In genomic region chr14:67674139-67674479, GRCh38 we compare ENCODE assay signal across 8 cellular contexts. TPM values are rescaled to one million over a fixed set of nuclear protein-coding genes. Genes with fewer than 3 reads are reported as not detected.
DNase-seq lines count a peak whose midpoint lies in the region; ATAC-seq and TF ChIP-seq lines count a peak whose summit lies in the region.

No MANE protein-coding gene starts in this region.

- peak overlapping the region; percentile 70 for H2AFZ ChIP-seq in MM.1S (ENCODE audit: low read length)
- H2AFZ ChIP-seq in parathyroid adenoma: peak overlapping the region; percentile 91

- H3K79me2 ChIP-seq in MM.1S (ENCODE audit: low read length): peaks cover 16% of the 10 kb centered on the region
- peaks cover 42% of the 10 kb centered on the region for H3K79me2 ChIP-seq in parathyroid adenoma

- intact Hi-C loops in heart right ventricle (cut with DNase I): loop anchor here in 1 of 10 donors (2.0 to 5.0 kb wide), 2 partner anchors 21 to 72 kb away; partner anchors contain the start of genes PIGH and RDH11

- H3K4me1 ChIP-seq in MM.1S (ENCODE audit: low read length) (0 out of 2 replicates have a peak, but pooled peaks cover 5% of the 10 kb centered on the region), heart right ventricle (peaks cover 7 to 34% (median 24%) of the 10 kb centered on the region in 9 donors), parathyroid adenoma (peaks cover 14% of the 10 kb centered on the region)

- ATAC-seq in SK-N-SH treated with all-trans-retinoic acid at 6 μM for 48 hours (peak; percentile 90), heart right ventricle (peak; percentile 85 to 92 (median 87))

- H3K4me3 ChIP-seq in MM.1S (ENCODE audit: low read length) (peak overlapping the region; percentile 74), heart right ventricle (peak overlapping the region; percentile 79 to 99 (median 95)), parathyroid adenoma (ENCODE audit: low read depth, low read length) (peak overlapping the region; percentile 99)

- H3K9me3 ChIP-seq in MM.1S (replicated peaks; ENCODE audit: insufficient read depth, low read length) (no peaks in the 10 kb centered on the region), heart right ventricle (no peaks in the 10 kb centered on the region), parathyroid adenoma (ENCODE audit: control insufficient read depth, low read length) (no peaks in the 10 kb centered on the region)

- H4K20me1 ChIP-seq in MM.1S (ENCODE audit: insufficient read depth, low read length): no peaks in the 10 kb centered on the region

- H3K9me2 ChIP-seq in MM.1S (replicated peaks; ENCODE audit: insufficient read depth, low read length): no peaks in the 10 kb centered on the region

- peak; percentile 35 for TF ChIP-seq CTCF in GM10266 (IDR thresholded peaks at IDR 0.05; ENCODE audit: control insufficient read depth, insufficient read depth, low read depth, missing control alignments)
- TF ChIP-seq CTCF in MM.1S (IDR thresholded peaks at IDR 0.05; ENCODE audit: low read length): no peak
- peak in 6 of 9 donors; percentile 38 to 64 (median 44) for TF ChIP-seq CTCF in heart right ventricle (IDR thresholded peaks at IDR 0.05)
- TF ChIP-seq CTCF in parathyroid adenoma (IDR thresholded peaks at IDR 0.05): peak; percentile 24

- H3K4me2 ChIP-seq in MM.1S (ENCODE audit: low read depth, low read length) (peak overlapping the region; percentile 87), parathyroid adenoma (ENCODE audit: low read length) (peak overlapping the region; percentile 100)

- DNase-seq in GM10266 (ENCODE audit: extremely low spot score) (peak; percentile 62), HEK293T (ENCODE audit: extremely low spot score) (peak; percentile 79), MM.1S (peak; percentile 25), heart right ventricle (peak; percentile 74 to 76), OCI-M2 (lab: John Stamatoyannopoulos, UW; ENCODE audit: unreplicated experiment) (no peak)

- H3K36me3 ChIP-seq in MM.1S (replicated peaks; ENCODE audit: insufficient read depth, low read length) (no peaks in the 10 kb centered on the region), heart right ventricle (peaks cover 0 to 19% (median 9%) of the 10 kb centered on the region in 9 donors), parathyroid adenoma (ENCODE audit: control insufficient read depth, insufficient read depth, low read length) (no peaks in the 10 kb centered on the region)

- 0 to 2% (median 1%) methylated on average over 13 to 25 of the region's 25 CpGs for WGBS in adipose tissue, 3 donors
- 0 to 1% methylated on average over 24 to 25 of the region's 25 CpGs for WGBS in heart right ventricle, 2 donors

- POLR2A ChIA-PET in HEK293T (lab: Yijun Ruan, JAX): interaction anchor here (1.1 to 1.7 kb wide), 6 partner anchors 19 to 75 kb away, joined by 4 to 6 read pairs (median 4); partner anchors contain the start of genes ARG2 and RDH11

- H3K9ac ChIP-seq in MM.1S (ENCODE audit: low read length) (peak overlapping the region; percentile 94; the same call in 1 of the 2 replicates), parathyroid adenoma (peak overlapping the region; percentile 78)

- CTCF ChIA-PET in HEK293T (lab: Yijun Ruan, JAX): interaction anchor here (0.7 to 1.0 kb wide), 2 partner anchors 247 to 610 kb away, joined by 3 read pairs; no protein-coding TSS in a partner anchor

- H3K27me3 ChIP-seq in MM.1S (replicated peaks; ENCODE audit: insufficient read depth, low read length) (no peaks in the 10 kb centered on the region), heart right ventricle (no peaks in the 10 kb centered on the region), parathyroid adenoma (ENCODE audit: control insufficient read depth, insufficient read depth, low read length) (no peaks in the 10 kb centered on the region)

- peak overlapping the region; percentile 82; the same call in 1 of the 2 replicates for H3K27ac ChIP-seq in MM.1S (ENCODE audit: low read length)
- H3K27ac ChIP-seq in adipose tissue (ENCODE audit: low read depth, low read length): peak overlapping the region; percentile 95
- H3K27ac ChIP-seq in heart right ventricle: peak overlapping the region; percentile 96 to 100 (median 100)
- H3K27ac ChIP-seq in parathyroid adenoma: peak overlapping the region; percentile 98

- H3F3A ChIP-seq in MM.1S (ENCODE audit: insufficient read depth, low read length): no peaks in the 10 kb centered on the region

TF ChIP-seq in HEK293T, 16 proteins besides CTCF, POLR2A, EP300 and RAD21:
- TF ChIP-seq BHLHE40 (IDR thresholded peaks at IDR 0.05; ENCODE audit: borderline replicate concordance): no peak
- TF ChIP-seq ARNT (IDR thresholded peaks at IDR 0.05): no peak
- TF ChIP-seq LEF1 (IDR thresholded peaks at IDR 0.05; ENCODE audit: borderline replicate concordance): no peak
- no peak for TF ChIP-seq SUZ12 (IDR thresholded peaks at IDR 0.05)
- no peak for TF ChIP-seq NFRKB (IDR thresholded peaks at IDR 0.05)
- TF ChIP-seq ZNF384 (IDR thresholded peaks at IDR 0.05): no peak
- no peak for TF ChIP-seq ELF4 (IDR thresholded peaks at IDR 0.05)
- no peak for TF ChIP-seq FOXM1 (IDR thresholded peaks at IDR 0.05; ENCODE audit: borderline replicate concordance)
- no peak for TF ChIP-seq HDGF (IDR thresholded peaks at IDR 0.05; ENCODE audit: borderline replicate concordance)
- no peak for TF ChIP-seq TARDBP (IDR thresholded peaks at IDR 0.05)

TF ChIP-seq in SK-N-SH treated with all-trans-retinoic acid at 6 μM for 48 hours, 23 proteins besides CTCF, POLR2A, EP300 and RAD21 (continues in another document):
- TF ChIP-seq TSHZ2 (CRISPR knock-in tag; IDR thresholded peaks at IDR 0.05): no peak
- TF ChIP-seq POU6F1 (CRISPR knock-in tag; IDR thresholded peaks at IDR 0.05; ENCODE audit: borderline replicate concordance, low read depth): no peak
- TF ChIP-seq TCF4 (CRISPR knock-in tag; IDR thresholded peaks at IDR 0.05; ENCODE audit: borderline replicate concordance): no peak
- TF ChIP-seq SNAI2 (CRISPR knock-in tag; IDR thresholded peaks at IDR 0.05): no peak
- no peak for TF ChIP-seq OSR1 (CRISPR knock-in tag; IDR thresholded peaks at IDR 0.05)
- no peak for TF ChIP-seq ISL1 (CRISPR knock-in tag; IDR thresholded peaks at IDR 0.05)

RNA-seq across cellular contexts. Expression of gene VTI1B, which starts 0.3 kb away (rescaled TPM):
- 100 to 1,000 TPM in 2 of 3 donors, 10 to 100 TPM in 1; 41.8 to 166 (median 135) TPM for polyA plus RNA-seq in adipose tissue
- total RNA-seq in heart right ventricle: 100 to 1,000 TPM; 110 to 153 (median 125) TPM
- 10 to 100 TPM; 64.7 to 88.2 TPM for polyA plus RNA-seq in heart right ventricle

RNA-seq across cellular contexts. Expression of gene RDH11, which starts 21.5 kb away (rescaled TPM):
- 10 to 100 TPM; 15.2 to 21.6 (median 17.3) TPM for polyA plus RNA-seq in adipose tissue
- 10 to 100 TPM in 9 of 10 donors, 1 to 10 TPM in 1; 9.6 to 19.8 (median 14.7) TPM for total RNA-seq in heart right ventricle
- polyA plus RNA-seq in heart right ventricle: 10 to 100 TPM; 19.2 to 22.3 TPM

RNA-seq across cellular contexts. Expression of gene RDH12, which starts 27.6 kb away (rescaled TPM):
- polyA plus RNA-seq in adipose tissue (1 to 10 TPM in 2 of 3 donors, under 1 TPM in 1; 0.22 to 1.3 (median 1.2) TPM), heart right ventricle (not detected)
- total RNA-seq in heart right ventricle: under 1 TPM in 1 of 10 donors, not detected in 9; 0.14 TPM

RNA-seq across cellular contexts. Expression of gene ARG2, which starts 54.4 kb away (rescaled TPM):
- polyA plus RNA-seq in adipose tissue (1 to 10 TPM; 2.7 to 5.7 (median 4.3) TPM), heart right ventricle (10 to 100 TPM in 1 of 2 donors, under 1 TPM in 1; 0.22 to 42.4 TPM)
- 10 to 100 TPM in 1 of 10 donors, 1 to 10 TPM in 7, under 1 TPM in 2; 0.69 to 11.6 (median 1.5) TPM for total RNA-seq in heart right ventricle
